20 cellular contexts compared by ENCODE assay signal in the genomic region with DNA sequence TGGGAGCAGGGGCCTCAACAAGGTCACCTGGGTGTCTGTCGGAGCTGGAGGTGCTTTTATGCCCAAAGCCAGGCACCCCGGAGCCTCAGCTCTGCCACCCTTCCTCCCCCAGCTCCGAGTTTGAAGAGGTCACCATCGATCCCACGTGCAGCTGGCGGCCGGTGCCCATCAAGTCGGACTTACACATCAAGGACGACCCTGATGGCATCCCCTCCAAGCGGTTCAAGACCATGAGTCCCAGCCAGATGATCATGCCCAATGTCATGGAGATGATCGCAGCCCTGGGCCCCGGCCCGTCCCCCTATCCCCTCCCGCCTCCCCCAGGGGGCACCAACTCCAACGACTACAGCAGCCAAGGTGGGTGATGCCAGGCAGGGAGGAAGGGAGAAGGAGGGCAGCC.
"Had no signal": no experiment of that assay in that cellular context is flagged by ENCODE, and none has a peak within 500 bp of the region (broad histone marks: within the 10 kb centered on the region; RNA-seq: fewer than 3 reads in every experiment).

No MANE protein-coding gene starts in this region.

- H3K27ac Mint-ChIP-seq: nephron; stimulated activated naive CD8-positive, alpha-beta T cell treated with anti-CD3 and anti-CD28 coated beads, Interleukin-15, Interleukin-2, amounts not matched to agents 100 ng/mL and 50 ng/mL, for 24 hours had no signal

- H3K9me3 Mint-ChIP-seq: naive B cell; nephron; stimulated activated naive CD8-positive, alpha-beta T cell treated with anti-CD3 and anti-CD28 coated beads, Interleukin-15, Interleukin-2, amounts not matched to agents 100 ng/mL and 50 ng/mL, for 24 hours had no signal

- H3K9me3 ChIP-seq: esophagus muscularis mucosa, gastrocnemius medialis, heart right ventricle, left lung, right atrium auricular region, tibial artery, upper lobe of left lung, uterus had no signal

- H3K27me3 ChIP-seq: esophagus muscularis mucosa, gastrocnemius medialis, heart right ventricle, left lung, right atrium auricular region, tibial artery, upper lobe of left lung, uterus had no signal

- DNase-seq: effector memory CD4-positive, alpha-beta T cell; gastrocnemius medialis; hypothalamus; mesendoderm; naive B cell; small intestine; stimulated activated CD4-positive, alpha-beta T cell treated with anti-CD3 and anti-CD28 coated beads, Interleukin-12 subunit alpha, Interleukin-12 subunit beta, amount 100 ng/mL, for 4 hours; stimulated activated CD4-positive, alpha-beta T cell treated with anti-CD3 and anti-CD28 coated beads, Interleukin-2, amount 100 ng/mL, for 48 hours; tibial artery; uterus had no signal

- H3K27me3 Mint-ChIP-seq: naive B cell; stimulated activated naive CD8-positive, alpha-beta T cell treated with anti-CD3 and anti-CD28 coated beads, Interleukin-15, Interleukin-2, amounts not matched to agents 100 ng/mL and 50 ng/mL, for 24 hours had no signal

- FAIRE-seq: islet of Langerhans, small intestine had no signal

- ATAC-seq: gastrocnemius medialis, heart right ventricle, left lung had no signal

- H3K4me3 Mint-ChIP-seq: naive B cell; nephron; stimulated activated naive CD8-positive, alpha-beta T cell treated with anti-CD3 and anti-CD28 coated beads, Interleukin-15, Interleukin-2, amounts not matched to agents 100 ng/mL and 50 ng/mL, for 24 hours had no signal

- H3K27ac ChIP-seq: epithelial cell of prostate, esophagus muscularis mucosa, gastrocnemius medialis, heart right ventricle, left lung, right atrium auricular region, tibial artery, upper lobe of left lung, uterus had no signal

- H3K4me1 Mint-ChIP-seq: nephron had no signal

- H3K36me3 ChIP-seq: uterus had no signal

- H3K4me3 ChIP-seq: esophagus muscularis mucosa, gastrocnemius medialis, heart right ventricle, left lung, lung, right atrium auricular region, tibial artery, upper lobe of left lung, uterus had no signal

- H3K4me1 ChIP-seq: gastrocnemius medialis, heart right ventricle, tibial artery, upper lobe of left lung, uterus had no signal
